18 cellular contexts compared by ENCODE assay signal in the genomic region with DNA sequence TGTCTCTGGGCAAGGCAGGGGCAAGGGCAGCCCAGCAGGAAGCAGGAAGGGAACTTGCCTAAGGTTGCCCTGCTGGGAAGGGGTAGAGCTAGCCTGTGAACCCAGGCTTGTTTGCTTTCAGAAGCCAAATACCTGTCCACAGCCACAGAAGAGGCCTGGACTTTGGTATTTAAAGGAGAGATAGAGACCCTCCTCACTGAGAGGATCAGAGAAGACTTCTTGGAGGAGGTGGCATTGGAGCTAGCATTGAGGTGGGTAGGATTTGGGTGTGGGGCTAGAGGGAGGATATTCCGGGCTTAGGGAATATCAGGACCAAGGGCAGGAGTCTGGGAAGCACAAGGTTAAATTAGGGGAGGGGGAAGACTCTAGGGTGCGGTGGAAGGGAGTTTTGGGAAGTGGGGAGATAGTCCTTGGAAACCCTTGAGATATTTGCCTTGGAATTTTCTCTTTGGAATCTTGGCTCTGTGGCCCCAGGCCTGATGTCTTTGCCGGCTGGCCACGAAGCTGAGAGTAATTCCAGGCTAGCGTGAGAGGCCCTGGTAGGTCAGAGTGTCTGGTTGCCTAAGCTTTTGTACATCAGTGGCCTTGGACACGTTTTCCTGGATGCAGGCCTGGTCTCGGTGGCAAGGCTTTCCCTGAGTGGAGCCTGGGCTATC. TPM values are rescaled to one million over a fixed set of nuclear protein-coding genes. Genes with fewer than 3 reads are reported as not detected.
"Had no signal": no experiment of that assay in that cellular context is flagged by ENCODE, and none has a peak within 500 bp of the region (broad histone marks: within the 10 kb centered on the region; RNA-seq: fewer than 3 reads in every experiment).

No MANE protein-coding gene starts in this region.

- DNase-seq: activated B cell treated with CpG ODN at 0.5 μM for 24 hours; activated CD4-positive, alpha-beta memory T cell treated with anti-CD3 and anti-CD28 coated beads, Interleukin-2, amount 10 ng/mL, durations not matched to agents 7 days and 5 days; activated CD4-positive, alpha-beta T cell treated with anti-CD3 and anti-CD28 coated beads for 4 hours; activated CD8-positive, alpha-beta memory T cell treated with anti-CD3 and anti-CD28 coated beads, Interleukin-2, amount 10 ng/mL, durations not matched to agents 7 days and 5 days; activated naive CD8-positive, alpha-beta T cell treated with anti-CD3 and anti-CD28 coated beads for 36 hours; body of pancreas; central memory CD4-positive, alpha-beta T cell; gastrocnemius medialis; head of caudate nucleus; kidney glomerular epithelial cell; mesenchymal stem cell; naive thymus-derived CD4-positive, alpha-beta T cell; ovary; sigmoid colon; stimulated activated CD8-positive, alpha-beta memory T cell treated with anti-CD3 and anti-CD28 coated beads, Interleukin-4, amount 100 ng/mL, for 48 hours; stimulated activated naive CD4-positive, alpha-beta T cell; SW 1271 had no signal

- H3K9me3 ChIP-seq: body of pancreas, gastrocnemius medialis, ovary, sigmoid colon, thyroid gland had no signal

- H3K27me3 ChIP-seq: body of pancreas, gastrocnemius medialis, ovary, thyroid gland had no signal

- H3K36me3 ChIP-seq: gastrocnemius medialis, ovary, sigmoid colon, thyroid gland had no signal

- H3K4me1 ChIP-seq: body of pancreas had no signal

- H3K27ac ChIP-seq: body of pancreas, gastrocnemius medialis, ovary, sigmoid colon, thyroid gland had no signal

- H3K4me3 ChIP-seq: body of pancreas, gastrocnemius medialis, ovary, sigmoid colon, thyroid gland had no signal

- ATAC-seq: activated CD8-positive, alpha-beta memory T cell treated with anti-CD3 and anti-CD28 coated beads, Interleukin-2, amount 10 ng/mL, durations not matched to agents 7 days and 5 days; body of pancreas; gastrocnemius medialis; naive thymus-derived CD4-positive, alpha-beta T cell had no signal

RNA-seq across cellular contexts. Expression of gene ETV4, which starts 13.1 kb away (rescaled TPM):
- total RNA-seq: activated B cell treated with CpG ODN at 0.5 μM for 24 hours had no signal
- polyA plus RNA-seq: naive thymus-derived CD4-positive, alpha-beta T cell had no signal
